In the genomic region with DNA sequence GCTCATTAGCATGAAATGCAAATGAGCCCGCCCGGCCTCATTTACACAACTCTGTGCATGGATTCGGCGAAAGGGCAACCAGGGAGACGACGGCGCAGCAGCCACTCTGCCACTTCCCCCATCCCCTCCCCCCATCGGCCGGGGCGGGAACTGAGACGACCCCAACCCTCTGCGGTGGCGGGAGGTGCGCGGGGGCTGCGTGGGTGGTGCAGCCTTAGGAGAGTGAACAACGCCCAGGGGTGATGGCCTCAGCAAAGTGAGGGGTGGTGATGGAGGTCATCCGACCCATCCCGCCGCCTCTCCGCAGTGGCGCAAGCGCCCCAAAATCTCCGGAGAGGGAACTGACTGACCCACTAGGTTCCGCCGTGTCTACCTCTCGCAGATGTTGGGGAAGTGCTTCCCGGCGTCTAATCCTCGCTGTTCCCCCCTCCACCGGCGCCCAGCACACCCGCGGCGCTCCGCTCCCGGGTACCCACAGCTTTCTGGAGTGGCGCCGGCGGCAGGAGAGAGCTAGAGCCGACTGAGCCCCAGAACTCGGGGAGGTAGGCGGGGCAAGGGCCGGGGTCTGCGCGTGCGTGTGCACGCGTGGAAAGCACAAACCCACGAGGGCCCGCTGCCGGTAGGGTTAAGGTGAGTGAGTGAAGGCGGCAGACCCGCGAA, we compare ENCODE assay signal across 8 cellular contexts. TPM values are rescaled to one million over a fixed set of nuclear protein-coding genes. Genes with fewer than 3 reads are reported as not detected.
DNase-seq lines count a peak whose midpoint lies in the region; ATAC-seq, FAIRE-seq and TF ChIP-seq lines count a peak whose summit lies in the region.

No MANE protein-coding gene starts in this region.

- 19 to 21% methylated on average over 50 to 55 of the region's 55 CpGs for WGBS in GM23248 (ENCODE audit: low coverage in 1 of 2, low lambda C conversion rate in 2 of 2, missing lambda C conversion rate in 2 of 2), 2 experiments
- 28% methylated on average over 11 of the region's 55 CpGs for WGBS in esophagus muscularis mucosa

- H4K20me1 ChIP-seq in GM23248 (ENCODE audit: insufficient read depth), result no peaks in the 10 kb centered on the region

- ATAC-seq in HG03175 (IDR thresholded peaks at IDR 0.05; ENCODE audit: unreplicated experiment), result no peak

- peak overlapping the region; percentile 74; the same call in 1 of the 2 replicates for H3K4me3 ChIP-seq in GM23248
- peak overlapping the region; percentile 58 to 73 (median 62) for H3K4me3 ChIP-seq in esophagus muscularis mucosa
- H3K4me3 ChIP-seq in skeletal muscle cell (ENCODE audit: low read depth, low read length), result peak overlapping the region; percentile 12

- H3K4me2 ChIP-seq in GM23248 (ENCODE audit: unreplicated experiment), result peak overlapping the region; percentile 91

- H3K79me2 ChIP-seq in GM23248 (ENCODE audit: insufficient read depth), result no peaks in the 10 kb centered on the region

- H3K4me1 ChIP-seq in GM23248 (ENCODE audit: insufficient read depth) (peaks cover 5% of the 10 kb centered on the region; the same call in 1 of the 2 replicates), esophagus muscularis mucosa (peaks cover 41 to 49% (median 44%) of the 10 kb centered on the region in 4 donors)

- H3K27ac ChIP-seq in GM23248, result no peak overlapping the region
- H3K27ac ChIP-seq in esophagus muscularis mucosa (replicated peaks in 1 of 4), result no peak overlapping the region

- H3K36me3 ChIP-seq in GM23248 (ENCODE audit: low read depth) (no peaks in the 10 kb centered on the region), esophagus muscularis mucosa (peaks cover 5 to 26% (median 16%) of the 10 kb centered on the region in 4 donors)

- no peak for TF ChIP-seq EP300 in esophagus muscularis mucosa (IDR thresholded peaks at IDR 0.05)

- 0 out of 2 replicates have a peak overlapping the region, but pooled peaks have one; percentile 86 for H2AFZ ChIP-seq in GM23248

- FAIRE-seq in H54 (lab: Jason Lieb, UNC), result no peak

- H3K27me3 ChIP-seq in GM23248 (replicated peaks; ENCODE audit: insufficient read depth) (peaks cover 6% of the 10 kb centered on the region), esophagus muscularis mucosa (peaks cover 3 to 88% (median 50%) of the 10 kb centered on the region in 4 donors)

- intact Hi-C loops in esophagus muscularis mucosa (cut with DNase I), result no loop called here

- H3K9me3 ChIP-seq in GM23248 (ENCODE audit: low read depth), result no peaks in the 10 kb centered on the region
- H3K9me3 ChIP-seq in esophagus muscularis mucosa, result no peaks in the 10 kb centered on the region

- DNase-seq in GM23248, result no peak
- DNase-seq in NCI-H82 (lab: John Stamatoyannopoulos, UW), result peak; percentile 84
- no peak for DNase-seq in esophagus muscularis mucosa (ENCODE audit: extremely low spot score)
- DNase-seq in skeletal muscle cell (ENCODE audit: low read depth), result no peak
- DNase-seq in NCI-H1048 (lab: John Stamatoyannopoulos, UW), result no peak
- DNase-seq in GM10266 (ENCODE audit: extremely low spot score), result no peak
- DNase-seq in H54 (ENCODE audit: insufficient read length, low spot score), result no peak

- H3K9me2 ChIP-seq in GM23248 (ENCODE audit: insufficient read depth), result no peaks in the 10 kb centered on the region

- TF ChIP-seq CTCF in esophagus muscularis mucosa (IDR thresholded peaks at IDR 0.05), result no peak
- TF ChIP-seq CTCF in GM10266 (IDR thresholded peaks at IDR 0.05; ENCODE audit: control insufficient read depth, insufficient read depth, low read depth, missing control alignments), result no peak

- peaks cover 10% of the 10 kb centered on the region for H3F3A ChIP-seq in GM23248 (ENCODE audit: insufficient read depth)

- H3K9ac ChIP-seq in GM23248, result no peak overlapping the region

- in situ Hi-C loops in GM23248 (cut with MboI), result no loop called here

- TF ChIP-seq POLR2A in esophagus muscularis mucosa (IDR thresholded peaks at IDR 0.05; ENCODE audit: low read depth) (no peak), H54 (IDR thresholded peaks at IDR 0.05; ENCODE audit: low read depth, low read length) (no peak)

RNA-seq across cellular contexts. Expression of gene CACNA1G, which starts 1.4 kb away (rescaled TPM):
- 0.13 and 0.97 TPM in 2 replicates for total RNA-seq in GM23248 (2014; rRNA removed; shearing (Covaris generic))
- polyA plus RNA-seq in GM23248 (2016; fragmentation: Nextera tagmentation; extraction: Ambion mirVana), result 0.06 and 0.16 TPM in 2 replicates
- total RNA-seq in esophagus muscularis mucosa, result under 1 TPM in 3 of 4 donors, not detected in 1; 0.39 to 0.63 (median 0.50) TPM

RNA-seq across cellular contexts. Expression of gene SPATA20, which starts 12.1 kb away (rescaled TPM):
- total RNA-seq in GM23248 (2014; rRNA removed; shearing (Covaris generic)), result 146 TPM in 2 replicates
- polyA plus RNA-seq in GM23248 (2016; fragmentation: Nextera tagmentation; extraction: Ambion mirVana), result 89.9 and 91.2 TPM in 2 replicates
- 10 to 100 TPM; 44.1 to 64.4 (median 54.6) TPM for total RNA-seq in esophagus muscularis mucosa

RNA-seq across cellular contexts. Expression of gene EPN3, which starts 26.6 kb away (rescaled TPM):
- not detected in 2 replicates for total RNA-seq in GM23248 (2014; rRNA removed; shearing (Covaris generic))
- polyA plus RNA-seq in GM23248 (2016; fragmentation: Nextera tagmentation; extraction: Ambion mirVana), result 0.13 TPM in 1 of 2 replicates, not detected in the other
- total RNA-seq in esophagus muscularis mucosa, result not detected

RNA-seq across cellular contexts. Expression of gene MYCBPAP, which starts 50.8 kb away (rescaled TPM):
- 0.32 and 0.89 TPM in 2 replicates for total RNA-seq in GM23248 (2014; rRNA removed; shearing (Covaris generic))
- 0.79 and 1.4 TPM in 2 replicates for polyA plus RNA-seq in GM23248 (2016; fragmentation: Nextera tagmentation; extraction: Ambion mirVana)
- 1 to 10 TPM in 2 of 4 donors, under 1 TPM in 1, not detected in 1; 0.33 to 1.6 (median 1.2) TPM for total RNA-seq in esophagus muscularis mucosa

Comparison
In these comparisons a context has a peak if more than half of its experiments do, and no peak if none do; other contexts are left out.
1. H3K4me3 ChIP-seq: peak in every context shown above with its lines; median percentile 74 in GM23248; 62 in esophagus muscularis mucosa; 12 in skeletal muscle cell.